12 cellular contexts compared by ENCODE assay signal in the genomic region with DNA sequence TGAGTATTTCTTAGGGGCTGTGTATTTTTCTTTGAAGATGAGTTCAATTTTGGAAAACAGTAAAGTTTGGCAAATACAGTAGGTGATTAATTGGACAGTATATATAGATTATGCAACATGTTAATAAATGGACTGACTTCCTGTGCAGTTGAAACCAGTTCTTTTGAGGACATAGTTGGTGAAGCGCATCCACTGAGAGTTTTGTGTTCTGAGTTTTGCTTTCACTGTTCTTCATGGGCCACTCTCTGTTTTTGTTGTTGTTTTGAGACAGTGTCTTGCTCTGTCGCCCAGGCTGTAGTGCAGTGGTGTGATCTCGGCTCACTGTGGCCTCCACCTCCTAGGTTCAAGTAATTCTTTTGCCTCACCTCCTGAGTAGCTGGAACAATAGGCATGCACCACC.
DNase-seq lines count a peak whose midpoint lies in the region; ATAC-seq, FAIRE-seq and TF ChIP-seq lines count a peak whose summit lies in the region.
"Had no signal": no experiment of that assay in that cellular context is flagged by ENCODE, and none has a peak within 500 bp of the region (broad histone marks: within the 10 kb centered on the region; RNA-seq: fewer than 3 reads in every experiment).

No MANE protein-coding gene starts in this region.

- intact Hi-C loops in lower leg skin (cut with DNase I; ENCODE audit: low total_unique reads), result no loop called here

- TF ChIP-seq POLR2A in lower leg skin (IDR thresholded peaks at IDR 0.05), result no peak

- DNase-seq in OCI-M2 (lab: John Stamatoyannopoulos, UW; ENCODE audit: unreplicated experiment), result no peak
- no peak for DNase-seq in NCI-H526 (lab: John Stamatoyannopoulos, UW)
- DNase-seq in HTR-8/SVneo (ENCODE audit: insufficient read length, low spot score), result no peak
- DNase-seq in lower leg skin (ENCODE audit: low spot score in 2 of 2), result no peak
- DNase-seq: activated CD8-positive, alpha-beta memory T cell treated with anti-CD3 and anti-CD28 coated beads for 24 hours; left colon; NCI-H2171 had no signal

- ATAC-seq in GM18517 (IDR thresholded peaks at IDR 0.05; ENCODE audit: unreplicated experiment) (peak; percentile 90), GM19463 (IDR thresholded peaks at IDR 0.05; ENCODE audit: unreplicated experiment) (peak; percentile 58), HG02763 (IDR thresholded peaks at IDR 0.05; ENCODE audit: unreplicated experiment) (peak; percentile 79), HG03378 (IDR thresholded peaks at IDR 0.05; ENCODE audit: unreplicated experiment) (peak; percentile 92)
- ATAC-seq: left colon had no signal

- FAIRE-seq in HTR-8/SVneo (lab: Jason Lieb, UNC), result no peak

- no peak overlapping the region for H3K4me3 ChIP-seq in lower leg skin (ENCODE audit: low read depth, poor library complexity, severe bottlenecking)
- H3K4me3 ChIP-seq: esophagus muscularis mucosa had no signal

- whole genome bisulfite sequencing in lower leg skin, 2 donors, result 64 to 81% methylated on average over 3 of the region's 3 CpGs

- no peak for TF ChIP-seq CTCF in lower leg skin (IDR thresholded peaks at IDR 0.05)
